ENCODE assay signal across 25 cellular contexts in genomic region chr10:112899396-112900065, GRCh38. TPM values are rescaled to one million over a fixed set of nuclear protein-coding genes. Genes with fewer than 3 reads are reported as not detected.
DNase-seq lines count a peak whose midpoint lies in the region; ATAC-seq, FAIRE-seq and TF ChIP-seq lines count a peak whose summit lies in the region.
"Had no signal": no experiment of that assay in that cellular context is flagged by ENCODE, and none has a peak within 500 bp of the region (broad histone marks: within the 10 kb centered on the region; RNA-seq: fewer than 3 reads in every experiment).

No MANE protein-coding gene starts in this region.

- CTCF ChIA-PET in Calu3 (lab: Charles Lee) = interaction anchor here (0.6 to 1.1 kb wide), 2 partner anchors 9 to 16 kb away, joined by 3 to 4 read pairs; no protein-coding TSS in a partner anchor

- no peaks in the 10 kb centered on the region for H4K20me1 ChIP-seq in astrocyte (ENCODE audit: insufficient read depth, low read length)
- no peaks in the 10 kb centered on the region for H4K20me1 ChIP-seq in neural progenitor cell (ENCODE audit: low read depth)

- no peaks in the 10 kb centered on the region for H3K9me3 ChIP-seq in astrocyte (ENCODE audit: insufficient read depth, low read depth, low read length)
- no peaks in the 10 kb centered on the region for H3K9me3 ChIP-seq in kidney (ENCODE audit: control insufficient read depth in 1 of 2, low read length in 2 of 2)
- H3K9me3 ChIP-seq in neural progenitor cell (ENCODE audit: low read depth) = no peaks in the 10 kb centered on the region
- H3K9me3 ChIP-seq: lower lobe of right lung, SJSA1, tibial artery had no signal

- H3K79me2 ChIP-seq in astrocyte (ENCODE audit: insufficient read depth, low read length) = no peaks in the 10 kb centered on the region
- no peaks in the 10 kb centered on the region for H3K79me2 ChIP-seq in neural progenitor cell (ENCODE audit: low read depth)

- H3K9me3 Mint-ChIP-seq in Calu3 (ENCODE audit: low read depth, unreplicated experiment) = peaks cover 3% of the 10 kb centered on the region
- H3K9me3 Mint-ChIP-seq in astrocyte (ENCODE audit: unreplicated experiment) = peaks cover 4% of the 10 kb centered on the region
- H3K9me3 Mint-ChIP-seq in neural progenitor cell = no peaks in the 10 kb centered on the region
- H3K9me3 Mint-ChIP-seq: natural killer cell; T-helper 2 cell treated with Interferon-gamma antibody and Interleukin-4, amounts not matched to agents 5 μg/mL and 100 μg/mL, for 36 hours had no signal

- H3K4me3 ChIP-seq in astrocyte (ENCODE audit: insufficient read depth, low read depth, low read length) (no peak overlapping the region), kidney (ENCODE audit: low read length in 2 of 2) (peak overlapping the region; percentile 44 to 68), neural progenitor cell (peak overlapping the region; percentile 34)
- H3K4me3 ChIP-seq: PC-9, SJSA1, tibial artery had no signal

- H3K4me1 Mint-ChIP-seq in Calu3 (ENCODE audit: low read depth, unreplicated experiment) = peaks cover 15% of the 10 kb centered on the region
- peaks cover 5% of the 10 kb centered on the region for H3K4me1 Mint-ChIP-seq in astrocyte (ENCODE audit: low read depth, unreplicated experiment)
- H3K4me1 Mint-ChIP-seq in neural progenitor cell = peaks cover 11% of the 10 kb centered on the region
- H3K4me1 Mint-ChIP-seq: activated naive CD8-positive, alpha-beta T cell treated with anti-CD3 and anti-CD28 coated beads, Interleukin-2, amount 10 ng/mL, durations not matched to agents 7 days and 5 days; CD4-positive, alpha-beta memory T cell; natural killer cell had no signal

- H3K9ac ChIP-seq in astrocyte (ENCODE audit: low read length) (no peak overlapping the region), kidney (ENCODE audit: low read length in 2 of 2) (peak overlapping the region in 1 of 2 donors; percentile 68), neural progenitor cell (no peak overlapping the region)

- no peak for ATAC-seq in GM18907 (IDR thresholded peaks at IDR 0.05; ENCODE audit: unreplicated experiment)
- ATAC-seq: natural killer cell had no signal

- FAIRE-seq in astrocyte (lab: Jason Lieb, UNC) (no peak), kidney (lab: Jason Lieb, UNC) (no peak)
- FAIRE-seq: frontal cortex had no signal

- peak overlapping the region; percentile 64 for H3K4me3 Mint-ChIP-seq in Calu3 (ENCODE audit: low read depth, unreplicated experiment)
- H3K4me3 Mint-ChIP-seq in astrocyte (ENCODE audit: unreplicated experiment) = peak overlapping the region; percentile 66
- no peak overlapping the region for H3K4me3 Mint-ChIP-seq in neural progenitor cell
- H3K4me3 Mint-ChIP-seq: activated naive CD8-positive, alpha-beta T cell treated with anti-CD3 and anti-CD28 coated beads, Interleukin-2, amount 10 ng/mL, durations not matched to agents 7 days and 5 days; CD4-positive, alpha-beta memory T cell; natural killer cell; T-helper 2 cell treated with Interferon-gamma antibody and Interleukin-4, amounts not matched to agents 5 μg/mL and 100 μg/mL, for 36 hours had no signal

- peak; percentile 18 for DNase-seq in Calu3
- no peak for DNase-seq in astrocyte (ENCODE audit: low read depth)
- peak; percentile 72 for DNase-seq in kidney
- DNase-seq in neural progenitor cell (ENCODE audit: low spot score) = peak; percentile 14
- DNase-seq in HuH-7.5 (ENCODE audit: low spot score) = no peak
- DNase-seq in activated CD8-positive, alpha-beta memory T cell treated with anti-CD3 and anti-CD28 coated beads, Interleukin-2, amount 50 U/mL, for 4 hours = no peak
- DNase-seq in NCI-H146 (lab: John Stamatoyannopoulos, UW) = no peak
- DNase-seq: activated CD4-positive, CD25-positive, alpha-beta regulatory T cell treated with anti-CD3 and anti-CD28 coated beads, Interleukin-2, amount 50 U/mL, for 72 hours; activated naive CD8-positive, alpha-beta T cell treated with anti-CD3 and anti-CD28 coated beads, Interleukin-2, amount 10 ng/mL, durations not matched to agents 7 days and 5 days; brain microvascular endothelial cell; CD4-positive, alpha-beta memory T cell; cortex of kidney; DMS79; HCEC 1CT; lower lobe of right lung; natural killer cell; NCI-H1417; NCI-H748 treated with DMSO at 0.1 percent for 48 hours; PC-9; tibial artery had no signal

- peak overlapping the region; percentile 88 for H3K4me2 ChIP-seq in astrocyte (ENCODE audit: low read length)
- peak overlapping the region; percentile 72 for H3K4me2 ChIP-seq in neural progenitor cell
- H3K4me2 ChIP-seq: PC-9 had no signal

- TF ChIP-seq CTCF in Calu3 (IDR thresholded peaks at IDR 0.05; ENCODE audit: unreplicated experiment) (no peak), astrocyte (IDR thresholded peaks at IDR 0.05; ENCODE audit: insufficient read depth, low read depth, low read length) (no peak), kidney (IDR thresholded peaks at IDR 0.05; ENCODE audit: borderline replicate concordance, extremely low read depth, insufficient read depth) (no peak), neural progenitor cell (IDR thresholded peaks at IDR 0.05) (no peak)

- H3K4me1 ChIP-seq in astrocyte (ENCODE audit: insufficient read depth, low read length) (peaks cover 12% of the 10 kb centered on the region), kidney (ENCODE audit: control insufficient read depth in 1 of 2, insufficient read depth in 1 of 2, low read depth in 1 of 2, low read length in 2 of 2) (peaks cover 0 to 14% of the 10 kb centered on the region in 2 donors), neural progenitor cell (peaks cover 21% of the 10 kb centered on the region)
- H3K4me1 ChIP-seq: lower lobe of right lung had no signal

- intact Hi-C loops in Calu3 (cut with micrococcal nuclease; ENCODE audit: unreplicated experiment) = no loop called here
- intact Hi-C loops in kidney (cut with DNase I) = no loop called here

- H2AFZ ChIP-seq in astrocyte (ENCODE audit: low read depth, low read length) (no peak overlapping the region), neural progenitor cell (replicated peaks) (peak overlapping the region; percentile 12)
- H2AFZ ChIP-seq: PC-9 had no signal

- H3K27me3 ChIP-seq in astrocyte (ENCODE audit: insufficient read depth, low read length) = no peaks in the 10 kb centered on the region
- H3K27me3 ChIP-seq in neural progenitor cell = no peaks in the 10 kb centered on the region
- H3K27me3 ChIP-seq: brain microvascular endothelial cell, SJSA1, tibial artery had no signal

- no peaks in the 10 kb centered on the region for H3K27me3 Mint-ChIP-seq in Calu3 (ENCODE audit: unreplicated experiment)
- H3K27me3 Mint-ChIP-seq in astrocyte (ENCODE audit: low read depth, unreplicated experiment) = peaks cover 9% of the 10 kb centered on the region
- peaks cover 8% of the 10 kb centered on the region for H3K27me3 Mint-ChIP-seq in neural progenitor cell (ENCODE audit: insufficient read depth, low read depth)

- H3K36me3 ChIP-seq in astrocyte (ENCODE audit: insufficient read depth, low read length) (no peaks in the 10 kb centered on the region), kidney (ENCODE audit: control insufficient read depth in 1 of 2, insufficient read depth in 2 of 2, low read length in 2 of 2) (no peaks in the 10 kb centered on the region), neural progenitor cell (no peaks in the 10 kb centered on the region)
- H3K36me3 ChIP-seq: brain microvascular endothelial cell, lower lobe of right lung, SJSA1, tibial artery had no signal

- H3K36me3 Mint-ChIP-seq in Calu3 (ENCODE audit: insufficient read depth, unreplicated experiment) = no peaks in the 10 kb centered on the region
- no peaks in the 10 kb centered on the region for H3K36me3 Mint-ChIP-seq in astrocyte (ENCODE audit: low read depth, unreplicated experiment)
- H3K36me3 Mint-ChIP-seq in neural progenitor cell = no peaks in the 10 kb centered on the region
- H3K36me3 Mint-ChIP-seq: activated naive CD8-positive, alpha-beta T cell treated with anti-CD3 and anti-CD28 coated beads, Interleukin-2, amount 10 ng/mL, durations not matched to agents 7 days and 5 days; CD4-positive, alpha-beta memory T cell; natural killer cell had no signal

- H3F3A ChIP-seq in neural progenitor cell (ENCODE audit: low read depth) = peaks cover 31% of the 10 kb centered on the region

- H3K27ac ChIP-seq in astrocyte (ENCODE audit: low read depth, low read length) (no peak overlapping the region), kidney (ENCODE audit: low read depth in 2 of 2, low read length in 2 of 2) (peak overlapping the region in 1 of 2 donors; percentile 73), neural progenitor cell (peak overlapping the region; percentile 59)
- H3K27ac ChIP-seq: brain microvascular endothelial cell, epithelial cell of prostate, lower lobe of right lung, PC-9, SJSA1, tibial artery had no signal

- H3K27ac Mint-ChIP-seq in Calu3 (ENCODE audit: unreplicated experiment) = peak overlapping the region; percentile 67
- H3K27ac Mint-ChIP-seq in astrocyte (ENCODE audit: unreplicated experiment) = no peak overlapping the region
- H3K27ac Mint-ChIP-seq in neural progenitor cell = no peak overlapping the region
- H3K27ac Mint-ChIP-seq: activated naive CD8-positive, alpha-beta T cell treated with anti-CD3 and anti-CD28 coated beads, Interleukin-2, amount 10 ng/mL, durations not matched to agents 7 days and 5 days; CD4-positive, alpha-beta memory T cell; natural killer cell; T-helper 2 cell treated with Interferon-gamma antibody and Interleukin-4, amounts not matched to agents 5 μg/mL and 100 μg/mL, for 36 hours had no signal

- no TSS peak for BruUV-seq in Calu3 (replicated peaks; lab: Mats Ljungman, UMichigan)

RNA-seq across cellular contexts. Expression of gene TCF7L2, which starts 50.5 kb away (rescaled TPM):
- total RNA-seq in Calu3 (2022) (36.6 and 43.0 TPM in 2 replicates), astrocyte (52.1 and 52.4 TPM in 2 replicates), kidney (32.4 TPM), neural progenitor cell (ENCODE audit: low replicate concordance) (11.0 and 12.3 TPM in 2 replicates)
- polyA plus RNA-seq in kidney (ENCODE audit: insufficient read depth, low read depth, low replicate concordance) = 6.5 TPM

Comparison
In these comparisons a context has a peak if more than half of its experiments do, and no peak if none do; other contexts are left out.
1. DNase-seq: peak in Calu3 (single experiment), kidney (single experiment) and neural progenitor cell (single experiment); none in astrocyte (single experiment), HuH-7.5 (single experiment), activated CD8-positive, alpha-beta memory T cell treated with anti-CD3 and anti-CD28 coated beads, Interleukin-2, amount 50 U/mL, for 4 hours (single experiment) and NCI-H146 (single experiment).